Comparison of ENCODE assay signal across 10 cellular contexts in the genomic region with DNA sequence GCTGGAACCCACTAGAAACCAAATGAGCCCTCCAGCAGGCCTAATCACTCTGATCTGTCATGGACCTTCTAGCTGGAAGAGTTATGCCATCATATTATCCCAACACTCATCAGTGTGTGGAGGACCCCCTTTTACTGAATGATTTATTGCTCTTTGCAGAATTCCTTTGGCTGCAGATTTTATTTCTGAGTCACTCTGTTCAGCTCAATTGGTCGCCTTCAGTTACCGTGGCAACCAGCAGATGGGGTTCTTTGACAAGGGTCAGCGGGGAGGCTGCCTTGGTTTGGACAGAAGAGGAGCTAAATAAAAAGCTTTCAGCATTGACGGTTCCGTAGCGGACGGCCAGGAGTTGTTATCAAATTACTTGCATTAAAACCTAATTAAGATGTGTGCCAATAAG.
DNase-seq lines count a peak whose midpoint lies in the region; ATAC-seq and TF ChIP-seq lines count a peak whose summit lies in the region.
"Had no signal": no experiment of that assay in that cellular context is flagged by ENCODE, and none has a peak within 500 bp of the region (broad histone marks: within the 10 kb centered on the region; RNA-seq: fewer than 3 reads in every experiment).

No MANE protein-coding gene starts in this region.

- peaks cover 14% of the 10 kb centered on the region for H3K4me1 Mint-ChIP-seq in osteocyte (ENCODE audit: unreplicated experiment)
- peaks cover 6% of the 10 kb centered on the region for H3K4me1 Mint-ChIP-seq in activated CD4-positive, alpha-beta memory T cell treated with anti-CD3 and anti-CD28 coated beads for 36 hours (ENCODE audit: low read depth)
- H3K4me1 Mint-ChIP-seq in activated T-cell treated with anti-CD3 and anti-CD28 coated beads, Interleukin-2, amount 50 U/mL, for 24 hours (ENCODE audit: low read depth) = peaks cover 11% of the 10 kb centered on the region

- no peaks in the 10 kb centered on the region for H3K27me3 Mint-ChIP-seq in osteocyte (ENCODE audit: unreplicated experiment)
- no peaks in the 10 kb centered on the region for H3K27me3 Mint-ChIP-seq in activated CD4-positive, alpha-beta memory T cell treated with anti-CD3 and anti-CD28 coated beads for 36 hours
- H3K27me3 Mint-ChIP-seq in activated T-cell treated with anti-CD3 and anti-CD28 coated beads, Interleukin-2, amount 50 U/mL, for 24 hours = no peaks in the 10 kb centered on the region

- H3K27ac Mint-ChIP-seq in osteocyte (ENCODE audit: unreplicated experiment) = no peak overlapping the region
- no peak overlapping the region for H3K27ac Mint-ChIP-seq in activated CD4-positive, alpha-beta memory T cell treated with anti-CD3 and anti-CD28 coated beads for 36 hours
- H3K27ac Mint-ChIP-seq in activated T-cell treated with anti-CD3 and anti-CD28 coated beads, Interleukin-2, amount 50 U/mL, for 24 hours = no peak overlapping the region

- no peak for TF ChIP-seq CTCF in GM13977 (IDR thresholded peaks at IDR 0.05; ENCODE audit: extremely low read depth, insufficient read depth, missing control alignments)
- peak; percentile 23 for TF ChIP-seq CTCF in epithelial cell of proximal tubule (conservative IDR thresholded peaks at IDR 0.05; ENCODE audit: low read depth, low read length)
- TF ChIP-seq CTCF in osteocyte (IDR thresholded peaks at IDR 0.05) = peak; percentile 45

- H3K9me3 Mint-ChIP-seq in osteocyte (ENCODE audit: unreplicated experiment) = no peaks in the 10 kb centered on the region
- no peaks in the 10 kb centered on the region for H3K9me3 Mint-ChIP-seq in activated CD4-positive, alpha-beta memory T cell treated with anti-CD3 and anti-CD28 coated beads for 36 hours
- H3K9me3 Mint-ChIP-seq in activated T-cell treated with anti-CD3 and anti-CD28 coated beads, Interleukin-2, amount 50 U/mL, for 24 hours = no peaks in the 10 kb centered on the region

- H3K4me3 ChIP-seq in epithelial cell of proximal tubule (ENCODE audit: low read depth, low read length) = no peak overlapping the region

- DNase-seq in GM13977 (ENCODE audit: low spot score) = peak; percentile 18
- DNase-seq in NCI-H524 (lab: John Stamatoyannopoulos, UW) = peak; percentile 80 to 92
- DNase-seq in epithelial cell of proximal tubule (ENCODE audit: low read depth) = no peak
- no peak for DNase-seq in osteocyte (ENCODE audit: extremely low spot score, unreplicated experiment)
- DNase-seq in activated CD4-positive, alpha-beta memory T cell treated with anti-CD3 and anti-CD28 coated beads for 36 hours = no peak
- DNase-seq in activated T-cell treated with anti-CD3 and anti-CD28 coated beads, Interleukin-2, amount 50 U/mL, for 24 hours = no peak
- DNase-seq: activated T-cell treated with anti-CD3 and anti-CD28 coated beads for 4 hours had no signal

- no peak overlapping the region for H3K4me3 Mint-ChIP-seq in osteocyte (ENCODE audit: unreplicated experiment)
- no peak overlapping the region for H3K4me3 Mint-ChIP-seq in activated CD4-positive, alpha-beta memory T cell treated with anti-CD3 and anti-CD28 coated beads for 36 hours
- no peak overlapping the region for H3K4me3 Mint-ChIP-seq in activated T-cell treated with anti-CD3 and anti-CD28 coated beads, Interleukin-2, amount 50 U/mL, for 24 hours

- in situ Hi-C loops in GM13977 (cut with MboI; ENCODE audit: low pct_unique_long_range_greater_than_20kb, low sequenced_read_pairs, unreplicated experiment) = no loop called here

- CTCF ChIA-PET in activated CD4-positive, alpha-beta memory T cell treated with anti-CD3 and anti-CD28 coated beads for 36 hours (lab: Charles Lee) = no interaction called here

- POLR2A ChIA-PET in activated CD4-positive, alpha-beta memory T cell treated with anti-CD3 and anti-CD28 coated beads for 36 hours (lab: Charles Lee) = no interaction called here

- no peak for ATAC-seq in HG03039 (IDR thresholded peaks at IDR 0.05; ENCODE audit: unreplicated experiment)
- no peak for ATAC-seq in HG02970 (IDR thresholded peaks at IDR 0.05; ENCODE audit: low FRiP score, unreplicated experiment)
- ATAC-seq: HCT116 had no signal

- peaks cover 7% of the 10 kb centered on the region for H3K36me3 Mint-ChIP-seq in osteocyte (ENCODE audit: unreplicated experiment)
- peaks cover 15% of the 10 kb centered on the region for H3K36me3 Mint-ChIP-seq in activated CD4-positive, alpha-beta memory T cell treated with anti-CD3 and anti-CD28 coated beads for 36 hours
- peaks cover 10% of the 10 kb centered on the region for H3K36me3 Mint-ChIP-seq in activated T-cell treated with anti-CD3 and anti-CD28 coated beads, Interleukin-2, amount 50 U/mL, for 24 hours (ENCODE audit: low read depth)

- intact Hi-C loops in activated CD4-positive, alpha-beta memory T cell treated with anti-CD3 and anti-CD28 coated beads for 36 hours (cut with micrococcal nuclease) = no loop called here

Comparison
In these comparisons a context has a peak if more than half of its experiments do, and no peak if none do; other contexts are left out.
1. DNase-seq: peak in GM13977 (single experiment) and NCI-H524 (2 of 2); none in epithelial cell of proximal tubule (single experiment), osteocyte (single experiment), activated CD4-positive, alpha-beta memory T cell treated with anti-CD3 and anti-CD28 coated beads for 36 hours (single experiment) and activated T-cell treated with anti-CD3 and anti-CD28 coated beads, Interleukin-2, amount 50 U/mL, for 24 hours (single experiment).